8 cellular contexts compared by ENCODE assay signal in the genomic region with DNA sequence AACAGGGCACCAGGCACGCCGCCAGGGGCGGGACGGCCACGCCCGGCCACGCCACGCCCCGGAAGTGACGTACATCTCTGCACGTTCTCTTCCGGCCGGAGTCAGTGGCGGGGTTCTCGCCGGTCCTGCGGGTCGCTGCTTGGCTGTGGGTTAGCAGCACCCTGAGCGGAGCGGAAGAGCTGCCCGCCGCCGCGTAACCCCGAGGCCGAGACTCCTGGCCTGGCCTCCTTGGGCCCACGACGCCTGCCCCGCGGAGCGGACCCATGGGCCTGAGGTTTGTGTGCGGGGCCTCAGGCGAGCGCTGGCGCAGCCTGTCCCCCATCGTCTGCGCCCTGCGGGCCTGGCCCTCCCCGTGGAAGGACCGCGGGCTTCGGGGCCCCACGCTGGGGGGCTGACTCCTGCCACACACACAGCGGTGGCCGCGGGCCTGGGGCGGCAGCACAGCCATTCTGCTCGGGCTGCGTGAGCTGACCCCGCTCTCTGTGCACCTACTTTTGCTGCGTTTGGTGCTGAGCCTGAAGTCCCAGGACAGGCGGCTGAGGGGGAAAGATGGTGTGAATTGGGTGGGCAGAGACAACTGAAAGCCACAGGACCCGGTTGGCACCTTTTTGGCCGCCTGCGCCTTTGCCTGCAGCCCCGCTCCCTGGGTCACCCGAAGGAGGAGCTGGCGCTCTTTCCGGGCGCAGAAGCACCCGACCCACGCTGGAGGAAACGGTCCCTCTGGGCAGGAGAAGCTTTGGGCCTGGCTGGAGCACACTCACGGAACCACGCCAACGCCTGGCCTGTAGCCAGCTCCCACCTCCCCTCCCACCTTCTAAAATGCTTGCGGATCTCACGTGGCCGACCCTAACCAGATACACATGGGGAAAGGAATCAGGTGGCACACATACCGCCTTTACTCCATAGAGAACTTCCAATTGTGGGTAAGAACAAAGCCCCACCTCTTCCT. TPM values are rescaled to one million over a fixed set of nuclear protein-coding genes. Genes with fewer than 3 reads are reported as not detected.
DNase-seq lines count a peak whose midpoint lies in the region; ATAC-seq and TF ChIP-seq lines count a peak whose summit lies in the region.

No MANE protein-coding gene starts in this region.

- ATAC-seq in GM18517 (IDR thresholded peaks at IDR 0.05; ENCODE audit: unreplicated experiment) (peak; percentile 39), HG03108 (IDR thresholded peaks at IDR 0.05; ENCODE audit: unreplicated experiment) (peak; percentile 41), GM18873 (IDR thresholded peaks at IDR 0.05; ENCODE audit: low FRiP score, unreplicated experiment) (no peak)

- peak overlapping the region; percentile 86 for H3K4me3 ChIP-seq in WERI-Rb-1 (ENCODE audit: low read depth, low read length)
- peak overlapping the region; percentile 81 to 97 (median 94) for H3K4me3 ChIP-seq in breast epithelium
- H3K4me3 ChIP-seq in skin epidermis = peak overlapping the region; percentile 69 to 98 (median 93)

- TF ChIP-seq POLR2A in breast epithelium (IDR thresholded peaks at IDR 0.05) = peak; percentile 54

- peaks cover 17 to 43% of the 10 kb centered on the region in 2 donors for H3K4me1 ChIP-seq in breast epithelium

- intact Hi-C loops in breast epithelium (cut with DNase I; ENCODE audit: low total_unique reads) = no loop called here

- H3K27ac ChIP-seq in WERI-Rb-1 = peak overlapping the region; percentile 83
- peak overlapping the region; percentile 93 to 95 for H3K27ac ChIP-seq in breast epithelium
- H3K27ac ChIP-seq in skin epidermis = peak overlapping the region; percentile 82 to 98 (median 93)

- peak; percentile 90 for DNase-seq in NCI-H2196 (lab: John Stamatoyannopoulos, UW; ENCODE audit: unreplicated experiment)
- DNase-seq in WERI-Rb-1 = peak; percentile 92
- peak; percentile 89 to 94 for DNase-seq in breast epithelium (ENCODE audit: low spot score in 2 of 2)
- DNase-seq in iPS-NIHi7 (ENCODE audit: extremely low spot score) = peak; percentile 94

- TF ChIP-seq CTCF in WERI-Rb-1 (IDR thresholded peaks at IDR 0.05; ENCODE audit: low read depth, low read length) = 0 out of 2 replicates have a peak, but pooled peaks have one; percentile 1
- TF ChIP-seq CTCF in breast epithelium (IDR thresholded peaks at IDR 0.05) = peak in 1 of 3 donors; percentile 11

- H3K9me3 ChIP-seq in WERI-Rb-1 (ENCODE audit: severe bottlenecking) (no peaks in the 10 kb centered on the region), breast epithelium (no peaks in the 10 kb centered on the region)

- H3K36me3 ChIP-seq in WERI-Rb-1 (peaks cover 64% of the 10 kb centered on the region), breast epithelium (no peaks in the 10 kb centered on the region)

- H3K27me3 ChIP-seq in WERI-Rb-1 (ENCODE audit: insufficient read depth, low read depth, severe bottlenecking) = no peaks in the 10 kb centered on the region
- no peaks in the 10 kb centered on the region for H3K27me3 ChIP-seq in breast epithelium

RNA-seq across cellular contexts. Expression of a gene that starts 28.1 kb away (rescaled TPM):
- 10 to 100 TPM; 21.2 to 33.1 (median 23.4) TPM for total RNA-seq in breast epithelium

RNA-seq across cellular contexts. Expression of a gene that starts 28.3 kb away (rescaled TPM):
- total RNA-seq in breast epithelium = 1 to 10 TPM; 3.8 to 6.9 (median 5.8) TPM
